10 cellular contexts compared by ENCODE assay signal in the genomic region with DNA sequence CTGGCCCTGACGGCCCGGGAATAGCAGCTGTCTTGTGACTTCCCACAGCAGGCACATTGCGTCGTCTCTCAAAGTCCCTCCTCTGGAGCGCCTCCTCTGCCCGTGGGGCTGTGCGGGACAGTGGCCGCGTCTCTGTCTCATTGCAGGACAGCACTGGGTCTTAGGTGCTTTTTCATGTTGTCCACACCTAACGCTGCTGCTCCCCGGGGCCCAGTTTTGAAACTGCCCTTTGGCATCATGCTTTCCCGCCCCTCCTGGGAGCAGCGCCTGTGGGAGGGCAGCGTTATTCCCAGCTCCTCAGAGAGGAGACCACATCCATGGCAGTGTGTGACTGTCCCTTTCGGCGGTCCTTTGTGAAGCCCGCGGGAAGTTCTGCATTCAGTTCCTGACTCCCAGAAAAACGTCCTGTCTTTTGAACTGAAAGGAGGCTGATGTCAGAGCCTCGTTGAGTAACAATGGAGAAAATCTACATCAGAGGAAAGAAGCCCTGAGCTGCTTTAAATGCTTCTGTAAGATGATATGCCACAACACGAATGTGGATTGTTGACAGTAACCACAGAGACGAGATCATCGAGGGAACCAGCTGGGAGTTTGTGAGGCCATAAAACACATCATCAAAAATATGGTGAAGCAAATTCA.
DNase-seq lines count a peak whose midpoint lies in the region; ATAC-seq and TF ChIP-seq lines count a peak whose summit lies in the region.
"Had no signal": no experiment of that assay in that cellular context is flagged by ENCODE, and none has a peak within 500 bp of the region (broad histone marks: within the 10 kb centered on the region; RNA-seq: fewer than 3 reads in every experiment).

No MANE protein-coding gene starts in this region.

- H3K27me3 ChIP-seq in HUES64 (ENCODE audit: insufficient read depth, low read length) (peaks cover 20% of the 10 kb centered on the region), cardiac muscle cell (peaks cover 3% of the 10 kb centered on the region), Karpas-422 (ENCODE audit: low read length) (no peaks in the 10 kb centered on the region)

- H3K9me3 ChIP-seq in HUES64 (ENCODE audit: insufficient read depth, low read depth, low read length): peaks cover 4% of the 10 kb centered on the region
- H3K9me3 ChIP-seq in cardiac muscle cell (ENCODE audit: low read depth): no peaks in the 10 kb centered on the region
- H3K9me3 ChIP-seq in Karpas-422 (ENCODE audit: low read length): peaks cover 4% of the 10 kb centered on the region; the same call in 1 of the 2 replicates

- no peaks in the 10 kb centered on the region for H3K36me3 ChIP-seq in HUES64 (ENCODE audit: insufficient read depth, low read length)
- no peaks in the 10 kb centered on the region for H3K36me3 ChIP-seq in cardiac muscle cell
- H3K36me3 ChIP-seq in Karpas-422 (ENCODE audit: insufficient read depth, low read length): no peaks in the 10 kb centered on the region

- 6% methylated on average over 23 of the region's 23 CpGs for WGBS in HUES64

- H3K9ac ChIP-seq in HUES64 (ENCODE audit: low read depth, low read length) (peak overlapping the region; percentile 49), Karpas-422 (ENCODE audit: low read length) (no peak overlapping the region)

- DNase-seq in SHP77 treated with DMSO at 0.1 percent for 48 hours (lab: John Stamatoyannopoulos, UW) (peak; percentile 73), cardiac muscle cell (ENCODE audit: low read depth in 1 of 2, low spot score in 1 of 2) (peak; percentile 9 to 60), renal cortical epithelial cell (ENCODE audit: low read depth) (peak; percentile 58), Karpas-422 (no peak), hippocampal formation (lab: John Stamatoyannopoulos, UW) (no peak)

- H3K27ac ChIP-seq in HUES64 (ENCODE audit: low read depth, low read length) (peak overlapping the region; percentile 85), cardiac muscle cell (no peak overlapping the region), Karpas-422 (ENCODE audit: low read length) (no peak overlapping the region)
- H3K27ac ChIP-seq: neutrophil had no signal

- H3K79me2 ChIP-seq in Karpas-422 (ENCODE audit: low read length): no peaks in the 10 kb centered on the region

- no peak for ATAC-seq in HG03521 (IDR thresholded peaks at IDR 0.05; ENCODE audit: unreplicated experiment)
- ATAC-seq in GM21360 (IDR thresholded peaks at IDR 0.05; ENCODE audit: unreplicated experiment): no peak
- ATAC-seq: Panc1 had no signal

- no peak overlapping the region for H2AFZ ChIP-seq in Karpas-422 (ENCODE audit: low read length)

- TF ChIP-seq CTCF in cardiac muscle cell (IDR thresholded peaks at IDR 0.05; ENCODE audit: low read depth, low read length): no peak

- H3K4me3 ChIP-seq in HUES64 (ENCODE audit: low read length) (peak overlapping the region; percentile 21), cardiac muscle cell (no peak overlapping the region), Karpas-422 (ENCODE audit: low read length) (no peak overlapping the region)

- H3K4me2 ChIP-seq in Karpas-422 (ENCODE audit: low read depth, low read length, poor library complexity, severe bottlenecking): no peak overlapping the region

- no peaks in the 10 kb centered on the region for H4K20me1 ChIP-seq in Karpas-422 (ENCODE audit: insufficient read depth, low read depth, low read length)

- no peaks in the 10 kb centered on the region for H3K9me2 ChIP-seq in Karpas-422 (replicated peaks; ENCODE audit: insufficient read depth, low read length)

- H3K4me1 ChIP-seq in HUES64 (ENCODE audit: insufficient read depth, low read length) (peaks cover 24% of the 10 kb centered on the region), cardiac muscle cell (ENCODE audit: low read depth) (peaks cover 5% of the 10 kb centered on the region), Karpas-422 (ENCODE audit: low read length) (peaks cover 11% of the 10 kb centered on the region)

Comparison
In these comparisons a context has a peak if more than half of its experiments do, and no peak if none do; other contexts are left out.
1. DNase-seq: peak in SHP77 treated with DMSO at 0.1 percent for 48 hours (single experiment), cardiac muscle cell (2 of 2) and renal cortical epithelial cell (single experiment); none in Karpas-422 (single experiment) and hippocampal formation (0 of 2).